In the genomic region with DNA sequence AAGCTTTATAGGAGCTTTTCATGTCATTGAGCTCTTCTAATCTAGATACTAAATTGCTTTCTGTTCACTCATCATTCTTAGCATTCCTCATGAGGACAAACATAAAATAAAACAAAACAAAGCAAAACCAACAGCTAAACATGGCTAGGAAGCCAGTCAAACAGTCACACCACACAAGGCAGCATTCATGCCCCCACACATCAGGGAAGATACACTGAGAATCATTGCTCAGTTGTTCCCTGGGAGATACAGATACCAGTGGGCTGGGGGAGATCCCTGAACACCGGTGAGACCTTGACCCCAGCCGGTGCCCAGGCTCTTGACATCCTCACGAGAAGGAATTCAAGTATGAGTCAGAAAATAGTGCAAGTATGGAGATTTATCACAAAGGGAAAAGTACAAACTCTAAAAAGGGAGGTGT, we compare ENCODE assay signal across 1 cellular context.
TF ChIP-seq lines count a peak whose summit lies in the region.

No MANE protein-coding gene starts in this region.

TF ChIP-seq in HepG2, 621 proteins besides CTCF, POLR2A, EP300 and RAD21 (continued from another document):
- TF ChIP-seq GATAD2A (CRISPR knock-in tag; IDR thresholded peaks at IDR 0.05) = peak; percentile 78; the same call in 1 of the 2 replicates
- no peak for TF ChIP-seq RFX1 (IDR thresholded peaks at IDR 0.05)
- peak; percentile 52; the same call in 1 of the 2 replicates for TF ChIP-seq NR2C2 (CRISPR knock-in tag; IDR thresholded peaks at IDR 0.05; ENCODE audit: borderline replicate concordance)
- TF ChIP-seq SNAPC2 (CRISPR knock-in tag; IDR thresholded peaks at IDR 0.05) = no peak
- TF ChIP-seq, protein P1, sequence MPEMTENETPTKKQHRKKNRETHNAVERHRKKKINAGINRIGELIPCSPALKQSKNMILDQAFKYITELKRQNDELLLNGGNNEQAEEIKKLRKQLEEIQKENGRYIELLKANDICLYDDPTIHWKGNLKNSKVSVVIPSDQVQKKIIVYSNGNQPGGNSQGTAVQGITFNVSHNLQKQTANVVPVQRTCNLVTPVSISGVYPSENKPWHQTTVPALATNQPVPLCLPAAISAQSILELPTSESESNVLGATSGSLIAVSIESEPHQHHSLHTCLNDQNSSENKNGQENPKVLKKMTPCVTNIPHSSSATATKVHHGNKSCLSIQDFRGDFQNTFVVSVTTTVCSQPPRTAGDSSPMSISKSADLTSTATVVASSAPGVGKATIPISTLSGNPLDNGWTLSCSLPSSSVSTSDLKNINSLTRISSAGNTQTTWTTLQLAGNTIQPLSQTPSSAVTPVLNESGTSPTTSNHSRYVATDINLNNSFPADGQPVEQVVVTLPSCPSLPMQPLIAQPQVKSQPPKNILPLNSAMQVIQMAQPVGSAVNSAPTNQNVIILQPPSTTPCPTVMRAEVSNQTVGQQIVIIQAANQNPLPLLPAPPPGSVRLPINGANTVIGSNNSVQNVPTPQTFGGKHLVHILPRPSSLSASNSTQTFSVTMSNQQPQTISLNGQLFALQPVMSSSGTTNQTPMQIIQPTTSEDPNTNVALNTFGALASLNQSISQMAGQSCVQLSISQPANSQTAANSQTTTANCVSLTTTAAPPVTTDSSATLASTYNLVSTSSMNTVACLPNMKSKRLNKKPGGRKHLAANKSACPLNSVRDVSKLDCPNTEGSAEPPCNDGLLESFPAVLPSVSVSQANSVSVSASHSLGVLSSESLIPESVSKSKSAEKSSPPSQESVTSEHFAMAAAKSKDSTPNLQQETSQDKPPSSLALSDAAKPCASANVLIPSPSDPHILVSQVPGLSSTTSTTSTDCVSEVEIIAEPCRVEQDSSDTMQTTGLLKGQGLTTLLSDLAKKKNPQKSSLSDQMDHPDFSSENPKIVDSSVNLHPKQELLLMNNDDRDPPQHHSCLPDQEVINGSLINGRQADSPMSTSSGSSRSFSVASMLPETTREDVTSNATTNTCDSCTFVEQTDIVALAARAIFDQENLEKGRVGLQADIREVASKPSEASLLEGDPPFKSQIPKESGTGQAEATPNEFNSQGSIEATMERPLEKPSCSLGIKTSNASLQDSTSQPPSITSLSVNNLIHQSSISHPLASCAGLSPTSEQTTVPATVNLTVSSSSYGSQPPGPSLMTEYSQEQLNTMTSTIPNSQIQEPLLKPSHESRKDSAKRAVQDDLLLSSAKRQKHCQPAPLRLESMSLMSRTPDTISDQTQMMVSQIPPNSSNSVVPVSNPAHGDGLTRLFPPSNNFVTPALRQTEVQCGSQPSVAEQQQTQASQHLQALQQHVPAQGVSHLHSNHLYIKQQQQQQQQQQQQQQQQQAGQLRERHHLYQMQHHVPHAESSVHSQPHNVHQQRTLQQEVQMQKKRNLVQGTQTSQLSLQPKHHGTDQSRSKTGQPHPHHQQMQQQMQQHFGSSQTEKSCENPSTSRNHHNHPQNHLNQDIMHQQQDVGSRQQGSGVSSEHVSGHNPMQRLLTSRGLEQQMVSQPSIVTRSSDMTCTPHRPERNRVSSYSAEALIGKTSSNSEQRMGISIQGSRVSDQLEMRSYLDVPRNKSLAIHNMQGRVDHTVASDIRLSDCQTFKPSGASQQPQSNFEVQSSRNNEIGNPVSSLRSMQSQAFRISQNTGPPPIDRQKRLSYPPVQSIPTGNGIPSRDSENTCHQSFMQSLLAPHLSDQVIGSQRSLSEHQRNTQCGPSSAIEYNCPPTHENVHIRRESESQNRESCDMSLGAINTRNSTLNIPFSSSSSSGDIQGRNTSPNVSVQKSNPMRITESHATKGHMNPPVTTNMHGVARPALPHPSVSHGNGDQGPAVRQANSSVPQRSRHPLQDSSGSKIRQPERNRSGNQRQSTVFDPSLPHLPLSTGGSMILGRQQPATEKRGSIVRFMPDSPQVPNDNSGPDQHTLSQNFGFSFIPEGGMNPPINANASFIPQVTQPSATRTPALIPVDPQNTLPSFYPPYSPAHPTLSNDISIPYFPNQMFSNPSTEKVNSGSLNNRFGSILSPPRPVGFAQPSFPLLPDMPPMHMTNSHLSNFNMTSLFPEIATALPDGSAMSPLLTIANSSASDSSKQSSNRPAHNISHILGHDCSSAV (CRISPR knock-in tag; IDR thresholded peaks at IDR 0.05; ENCODE audit: borderline replicate concordance) = no peak
- TF ChIP-seq CREB1 (IDR thresholded peaks at IDR 0.05) = no peak
- TF ChIP-seq CREB1 (CRISPR knock-in tag; IDR thresholded peaks at IDR 0.05) = 0 out of 2 replicates have a peak, but pooled peaks have one; percentile 13
- TF ChIP-seq, protein P2, sequence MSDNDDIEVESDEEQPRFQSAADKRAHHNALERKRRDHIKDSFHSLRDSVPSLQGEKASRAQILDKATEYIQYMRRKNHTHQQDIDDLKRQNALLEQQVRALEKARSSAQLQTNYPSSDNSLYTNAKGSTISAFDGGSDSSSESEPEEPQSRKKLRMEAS (IDR thresholded peaks at IDR 0.05) = peak; percentile 36
- peak; percentile 53; the same call in 1 of the 2 replicates for TF ChIP-seq ETV5 (CRISPR knock-in tag; IDR thresholded peaks at IDR 0.05; ENCODE audit: borderline replicate concordance)
- peak; percentile 15; the same call in 1 of the 2 replicates for TF ChIP-seq CHD4 (IDR thresholded peaks at IDR 0.05; ENCODE audit: borderline replicate concordance, low read length)
- no peak for TF ChIP-seq HOXA9 (CRISPR knock-in tag; IDR thresholded peaks at IDR 0.05; ENCODE audit: borderline replicate concordance)
- TF ChIP-seq CC2D1A (CRISPR knock-in tag; IDR thresholded peaks at IDR 0.05) = no peak
- TF ChIP-seq SCMH1 (CRISPR knock-in tag; IDR thresholded peaks at IDR 0.05; ENCODE audit: borderline replicate concordance) = no peak
- TF ChIP-seq KAT2B (IDR thresholded peaks at IDR 0.05; ENCODE audit: borderline replicate concordance, low read depth, low read length) = no peak
- no peak for TF ChIP-seq ZEB1 (IDR thresholded peaks at IDR 0.05; ENCODE audit: insufficient replicate concordance, low read depth)
- TF ChIP-seq TRIM24 (CRISPR knock-in tag; IDR thresholded peaks at IDR 0.05) = no peak
- TF ChIP-seq, protein P3, sequence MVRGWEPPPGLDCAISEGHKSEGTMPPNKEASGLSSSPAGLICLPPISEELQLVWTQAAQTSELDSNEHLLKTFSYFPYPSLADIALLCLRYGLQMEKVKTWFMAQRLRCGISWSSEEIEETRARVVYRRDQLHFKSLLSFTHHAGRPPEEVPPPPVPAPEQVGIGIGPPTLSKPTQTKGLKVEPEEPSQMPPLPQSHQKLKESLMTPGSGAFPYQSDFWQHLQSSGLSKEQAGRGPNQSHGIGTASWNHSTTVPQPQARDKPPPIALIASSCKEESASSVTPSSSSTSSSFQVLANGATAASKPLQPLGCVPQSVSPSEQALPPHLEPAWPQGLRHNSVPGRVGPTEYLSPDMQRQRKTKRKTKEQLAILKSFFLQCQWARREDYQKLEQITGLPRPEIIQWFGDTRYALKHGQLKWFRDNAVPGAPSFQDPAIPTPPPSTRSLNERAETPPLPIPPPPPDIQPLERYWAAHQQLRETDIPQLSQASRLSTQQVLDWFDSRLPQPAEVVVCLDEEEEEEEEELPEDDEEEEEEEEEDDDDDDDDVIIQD (CRISPR knock-in tag; IDR thresholded peaks at IDR 0.05; ENCODE audit: low read depth) = 0 out of 2 replicates have a peak, but pooled peaks have one; percentile 56
- no peak for TF ChIP-seq ZZZ3 (CRISPR knock-in tag; IDR thresholded peaks at IDR 0.05; ENCODE audit: borderline replicate concordance)
- peak; percentile 65; the same call in 1 of the 2 replicates for TF ChIP-seq RXRB (CRISPR knock-in tag; IDR thresholded peaks at IDR 0.05; ENCODE audit: borderline replicate concordance)
- TF ChIP-seq SSRP1 (CRISPR knock-in tag; IDR thresholded peaks at IDR 0.05) = no peak
- TF ChIP-seq PCBP2 (optimal IDR thresholded peaks at IDR 0.05; ENCODE audit: low read depth, low read length, poor library complexity, severe bottlenecking) = no peak
- TF ChIP-seq, protein P4, sequence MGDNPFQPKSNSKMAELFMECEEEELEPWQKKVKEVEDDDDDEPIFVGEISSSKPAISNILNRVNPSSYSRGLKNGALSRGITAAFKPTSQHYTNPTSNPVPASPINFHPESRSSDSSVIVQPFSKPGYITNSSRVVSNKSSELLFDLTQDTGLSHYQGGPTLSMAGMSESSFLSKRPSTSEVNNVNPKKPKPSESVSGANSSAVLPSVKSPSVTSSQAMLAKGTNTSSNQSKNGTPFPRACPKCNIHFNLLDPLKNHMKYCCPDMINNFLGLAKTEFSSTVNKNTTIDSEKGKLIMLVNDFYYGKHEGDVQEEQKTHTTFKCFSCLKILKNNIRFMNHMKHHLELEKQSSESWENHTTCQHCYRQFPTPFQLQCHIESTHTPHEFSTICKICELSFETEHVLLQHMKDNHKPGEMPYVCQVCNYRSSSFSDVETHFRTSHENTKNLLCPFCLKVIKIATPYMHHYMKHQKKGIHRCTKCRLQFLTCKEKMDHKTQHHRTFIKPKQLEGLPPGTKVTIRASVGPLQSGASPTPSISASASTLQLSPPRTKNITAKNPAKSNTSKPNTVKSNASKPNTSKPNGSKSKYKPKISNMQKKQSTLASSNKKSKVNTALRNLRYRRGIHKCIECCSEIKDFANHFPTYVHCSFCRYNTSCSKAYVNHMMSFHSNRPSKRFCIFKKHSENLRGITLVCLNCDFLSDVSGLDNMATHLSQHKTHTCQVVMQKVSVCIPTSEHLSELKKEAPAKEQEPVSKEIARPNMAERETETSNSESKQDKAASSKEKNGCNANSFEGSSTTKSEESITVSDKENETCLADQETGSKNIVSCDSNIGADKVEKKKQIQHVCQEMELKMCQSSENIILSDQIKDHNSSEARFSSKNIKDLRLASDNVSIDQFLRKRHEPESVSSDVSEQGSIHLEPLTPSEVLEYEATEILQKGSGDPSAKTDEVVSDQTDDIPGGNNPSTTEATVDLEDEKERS (CRISPR knock-in tag; IDR thresholded peaks at IDR 0.05) = no peak
TF ChIP-seq in HepG2: peak in this region for 40.
